Comparison of ENCODE assay signal across 21 cellular contexts in the genomic region with DNA sequence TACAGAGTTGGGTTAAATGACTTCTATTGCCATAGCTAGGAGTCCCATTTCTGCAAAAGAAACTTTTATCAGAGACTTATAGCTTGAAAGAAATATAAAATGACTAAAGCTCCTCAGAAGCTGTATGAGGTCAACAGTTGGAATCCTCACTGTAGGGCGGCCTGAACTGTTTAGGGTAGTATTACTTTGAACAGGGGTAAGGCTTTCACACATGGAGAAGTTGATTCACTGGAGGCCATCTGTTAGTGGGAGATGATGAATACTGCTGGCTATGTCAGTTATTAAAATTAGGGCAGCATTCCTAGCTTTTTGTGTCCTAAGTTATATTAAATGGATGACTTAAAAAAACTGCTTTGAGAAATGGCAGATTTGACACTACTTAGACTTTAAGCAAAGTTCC. TPM values are rescaled to one million over a fixed set of nuclear protein-coding genes. Genes with fewer than 3 reads are reported as not detected.
DNase-seq lines count a peak whose midpoint lies in the region; ATAC-seq, FAIRE-seq and TF ChIP-seq lines count a peak whose summit lies in the region.
"Had no signal": no experiment of that assay in that cellular context is flagged by ENCODE, and none has a peak within 500 bp of the region (broad histone marks: within the 10 kb centered on the region; RNA-seq: fewer than 3 reads in every experiment).

No MANE protein-coding gene starts in this region.

- H3K9me3 ChIP-seq in IMR-90 (ENCODE audit: control insufficient read depth, insufficient read depth, low read length): no peaks in the 10 kb centered on the region
- no peaks in the 10 kb centered on the region for H3K9me3 ChIP-seq in osteoblast (ENCODE audit: low read depth, low read length)
- H3K9me3 ChIP-seq: BE2C had no signal

- WGBS in IMR-90 (ENCODE audit: extremely low coverage in 2 of 2, insufficient read length in 1 of 2), 2 experiments: no CpG with 5 or more reads among the region's 1 CpG

- no peak overlapping the region for H3K14ac ChIP-seq in IMR-90 (replicated peaks; ENCODE audit: low read depth, low read length)

- H3K79me1 ChIP-seq in IMR-90 (ENCODE audit: low read depth in 1 of 2, low read length in 2 of 2): peaks cover 36 to 58% of the 10 kb centered on the region in 2 experiments

- H3K79me2 ChIP-seq in osteoblast (ENCODE audit: insufficient read depth, low read length): peaks cover 28% of the 10 kb centered on the region

- H3K27me3 ChIP-seq in IMR-90 (ENCODE audit: control insufficient read depth, insufficient read depth, low read length) (no peaks in the 10 kb centered on the region), osteoblast (ENCODE audit: insufficient read depth, low read length) (no peaks in the 10 kb centered on the region)
- H3K27me3 ChIP-seq: BE2C had no signal

- no peak overlapping the region for H3K4me3 ChIP-seq in IMR-90 (ENCODE audit: insufficient read depth, low read depth, low read length)
- no peak overlapping the region for H3K4me3 ChIP-seq in foreskin fibroblast (ENCODE audit: low read depth in 1 of 2, low read length in 2 of 2)
- no peak overlapping the region for H3K4me3 ChIP-seq in osteoblast (ENCODE audit: insufficient read depth, low read length)
- H3K4me3 ChIP-seq: GM12878 had no signal

- no peak overlapping the region for H4K5ac ChIP-seq in IMR-90 (ENCODE audit: low read depth, low read length)

- no peak overlapping the region for H4K91ac ChIP-seq in IMR-90 (ENCODE audit: insufficient read depth, low read depth, low read length)

- intact Hi-C loops in IMR-90 (cut with micrococcal nuclease): no loop called here

- H3K27ac Mint-ChIP-seq in chondrocyte (ENCODE audit: unreplicated experiment): no peak overlapping the region
- H3K27ac Mint-ChIP-seq: H9 had no signal

- 0 out of 2 replicates have a peak, but pooled peaks have one; percentile 21 for ATAC-seq in IMR-90 (ENCODE audit: low read depth)
- ATAC-seq: GM12878 had no signal

- H3K18ac ChIP-seq in IMR-90 (ENCODE audit: low read depth, low read length): no peak overlapping the region

- no peak overlapping the region for H2BK15ac ChIP-seq in IMR-90 (ENCODE audit: low read depth, low read length)

- peaks cover 18% of the 10 kb centered on the region for H3K4me1 Mint-ChIP-seq in chondrocyte (ENCODE audit: low read depth)

- H4K20me1 ChIP-seq in IMR-90 (ENCODE audit: insufficient read depth, low read length): peaks cover under 1% of the 10 kb centered on the region; the same call in 1 of the 2 replicates
- H4K20me1 ChIP-seq in osteoblast (ENCODE audit: insufficient read depth, low read length): peaks cover 10% of the 10 kb centered on the region

- H3K27me3 Mint-ChIP-seq in chondrocyte (ENCODE audit: low read depth): no peaks in the 10 kb centered on the region
- H3K27me3 Mint-ChIP-seq: CD4-positive, CD25-positive, alpha-beta regulatory T cell; CD8-positive, alpha-beta memory T cell had no signal

- TF ChIP-seq CTCF in IMR-90 (conservative IDR thresholded peaks at IDR 0.05; ENCODE audit: low read depth, low read length) (no peak), foreskin fibroblast (IDR thresholded peaks at IDR 0.05; ENCODE audit: low read depth, low read length) (no peak), osteoblast (IDR thresholded peaks at IDR 0.05; ENCODE audit: extremely low read depth, low read depth, low read length) (no peak), chondrocyte (IDR thresholded peaks at IDR 0.05) (no peak)

- peaks cover 58% of the 10 kb centered on the region for H3K36me3 Mint-ChIP-seq in chondrocyte (ENCODE audit: low read depth)

- POLR2A ChIA-PET in IMR-90 (lab: Charles Lee; ENCODE audit: unreplicated experiment): no interaction called here

- no peak overlapping the region for H2AK9ac ChIP-seq in IMR-90 (replicated peaks; ENCODE audit: low read depth, low read length, poor library complexity)

- TF ChIP-seq POLR2A in IMR-90 (IDR thresholded peaks at IDR 0.05; ENCODE audit: low read depth, low read length) (no peak), H54 (IDR thresholded peaks at IDR 0.05; ENCODE audit: low read depth, low read length) (no peak)

- no peak for TF ChIP-seq RAD21 in IMR-90 (IDR thresholded peaks at IDR 0.05; ENCODE audit: low read length)

- no peak overlapping the region for H3K4me3 Mint-ChIP-seq in chondrocyte (ENCODE audit: unreplicated experiment)
- H3K4me3 Mint-ChIP-seq: CD4-positive, CD25-positive, alpha-beta regulatory T cell; H9 had no signal

- dilution Hi-C loops in IMR-90 (cut with HindIII; ENCODE audit: low sequenced_read_pairs, unreplicated experiment): no loop called here

- H3K9me1 ChIP-seq in IMR-90 (ENCODE audit: insufficient read depth, low read length): peaks cover 10% of the 10 kb centered on the region

- H2AK5ac ChIP-seq in IMR-90 (ENCODE audit: low read depth, low read length): no peak overlapping the region

- H3K9me3 Mint-ChIP-seq in chondrocyte (ENCODE audit: low read depth): peaks cover 4% of the 10 kb centered on the region
- H3K9me3 Mint-ChIP-seq: CD4-positive, CD25-positive, alpha-beta regulatory T cell; CD8-positive, alpha-beta memory T cell had no signal

- H3K36me3 ChIP-seq in IMR-90 (ENCODE audit: control insufficient read depth, insufficient read depth, low read length): peaks cover 40% of the 10 kb centered on the region
- peaks cover 83% of the 10 kb centered on the region for H3K36me3 ChIP-seq in osteoblast (ENCODE audit: insufficient read depth, low read length)

- H3K23ac ChIP-seq in IMR-90 (ENCODE audit: low read depth, low read length): no peak overlapping the region

- H3K27ac ChIP-seq in IMR-90 (ENCODE audit: insufficient read depth, low read length): no peak overlapping the region
- H3K27ac ChIP-seq in osteoblast (ENCODE audit: low read depth, low read length): no peak overlapping the region

- H4K8ac ChIP-seq in IMR-90 (ENCODE audit: low read depth in 2 of 2, low read length in 2 of 2): no peak overlapping the region

- H2BK120ac ChIP-seq in IMR-90 (ENCODE audit: low read depth, low read length): no peak overlapping the region

- H3K56ac ChIP-seq in IMR-90 (ENCODE audit: extremely low read depth, insufficient read depth, low read length): no peak overlapping the region

- H3K4me2 ChIP-seq in IMR-90 (ENCODE audit: low read depth, low read length): no peak overlapping the region
- H3K4me2 ChIP-seq in osteoblast (ENCODE audit: insufficient read depth, low read length): no peak overlapping the region

- no peak overlapping the region for H2AFZ ChIP-seq in IMR-90 (replicated peaks; ENCODE audit: low read length, poor library complexity)
- H2AFZ ChIP-seq in osteoblast (ENCODE audit: low read length): no peak overlapping the region

- H3K4me1 ChIP-seq in IMR-90 (ENCODE audit: control insufficient read depth, insufficient read depth, low read length) (peaks cover 6% of the 10 kb centered on the region; the same call in 1 of the 2 replicates), osteoblast (ENCODE audit: insufficient read depth, low read length) (peaks cover 9% of the 10 kb centered on the region)
- H3K4me1 ChIP-seq: BE2C had no signal

- DNase-seq in IMR-90: peak; percentile 30
- DNase-seq in LHCN-M2 (ENCODE audit: low read depth): peak; percentile 48
- DNase-seq in foreskin fibroblast: peak; percentile 14 to 59
- DNase-seq in osteoblast (ENCODE audit: insufficient read length, low spot score, missing footprints): peak; percentile 65
- DNase-seq in chondrocyte (ENCODE audit: low spot score): no peak
- DNase-seq in activated CD4-positive, CD25-positive, alpha-beta regulatory T cell (lab: John Stamatoyannopoulos, UW): no peak
- no peak for DNase-seq in H54 (ENCODE audit: insufficient read length, low spot score)
- DNase-seq: ACHN; BE2C; C1 segment of cervical spinal cord; CD4-positive, CD25-positive, alpha-beta regulatory T cell; CD8-positive, alpha-beta memory T cell; COR-L47; DMS 273 treated with DMSO at 0.1 percent for 48 hours; DMS53; DND-41; EL; GOT3; H9 had no signal

- no peak for FAIRE-seq in H54 (lab: Jason Lieb, UNC)
- FAIRE-seq: A204.1, GM12878 had no signal

- H2BK5ac ChIP-seq in IMR-90 (ENCODE audit: low read depth, low read length, poor library complexity, severe bottlenecking): no peak overlapping the region

- in situ Hi-C loops in IMR-90 (cut with MboI; ENCODE audit: low sequenced_read_pairs): no loop called here

- no peak overlapping the region for H3K9ac ChIP-seq in IMR-90 (ENCODE audit: low read depth, low read length)

- H3K4ac ChIP-seq in IMR-90 (ENCODE audit: low read depth, low read length): no peak overlapping the region

- no peak overlapping the region for H2BK20ac ChIP-seq in IMR-90 (ENCODE audit: low read depth, low read length)

- no TSS peak for BruUV-seq in IMR-90 (replicated peaks; lab: Mats Ljungman, UMichigan)

- CTCF ChIA-PET in IMR-90 (lab: Yijun Ruan, JAX): interaction anchor here (0.8 kb wide), 1 partner anchor 9 kb away, joined by 3 read pairs; no protein-coding TSS in a partner anchor

TF ChIP-seq in IMR-90, 13 proteins besides CTCF, POLR2A, EP300 and RAD21 (continues in another document):
- TF ChIP-seq NFE2L2 (IDR thresholded peaks at IDR 0.05; ENCODE audit: low read depth, low read length) (no peak), RCOR1 (IDR thresholded peaks at IDR 0.05; ENCODE audit: insufficient replicate concordance, low read length) (no peak), MAZ (IDR thresholded peaks at IDR 0.05; ENCODE audit: borderline replicate concordance, low read depth, low read length) (no peak), CHD1 (IDR thresholded peaks at IDR 0.05; ENCODE audit: low read depth, low read length) (no peak), RFX5 (IDR thresholded peaks at IDR 0.05; ENCODE audit: low read depth, low read length) (no peak), MXI1 (IDR thresholded peaks at IDR 0.05; ENCODE audit: borderline replicate concordance, low read depth, low read length) (no peak)

RNA-seq across cellular contexts. Expression of a gene that starts 6.0 kb away (rescaled TPM):
- total RNA-seq in IMR-90 (2012; rRNA removed): 12.9 and 19.2 TPM in 2 replicates
- 6.0 and 8.3 TPM in 2 replicates for polyA plus RNA-seq in IMR-90 (2012; rRNA removed)
- 2.3 and 6.1 TPM in 2 replicates for polyA plus RNA-seq in IMR-90 (2012; cell fraction: cytosol; rRNA removed)
- 5.9 and 8.4 TPM in 2 replicates for polyA plus RNA-seq in IMR-90 (2012; cell fraction: nucleus; rRNA removed; ENCODE audit: low replicate concordance)
- total RNA-seq in LHCN-M2 (2014; rRNA removed): 42.0 and 46.2 TPM in 2 replicates
- polyA plus RNA-seq in LHCN-M2 (2012): 13.7 TPM
- 31.8 and 39.8 TPM in 2 replicates for total RNA-seq in osteoblast
- total RNA-seq in chondrocyte: 22.9 to 28.3 TPM (median 23.7 TPM) in 3 replicates

RNA-seq across cellular contexts. Expression of a gene that starts 6.1 kb away (rescaled TPM):
- 6.8 and 7.2 TPM in 2 replicates for total RNA-seq in IMR-90 (2012; rRNA removed)
- 12.0 and 12.1 TPM in 2 replicates for polyA plus RNA-seq in IMR-90 (2012; rRNA removed)
- 10.1 and 14.0 TPM in 2 replicates for polyA plus RNA-seq in IMR-90 (2012; cell fraction: cytosol; rRNA removed)
- polyA plus RNA-seq in IMR-90 (2012; cell fraction: nucleus; rRNA removed; ENCODE audit: low replicate concordance): 12.9 and 28.1 TPM in 2 replicates
- total RNA-seq in LHCN-M2 (2014; rRNA removed): 16.2 and 16.4 TPM in 2 replicates
- 23.4 TPM for polyA plus RNA-seq in LHCN-M2 (2012)
- 11.6 and 14.7 TPM in 2 replicates for total RNA-seq in osteoblast
- 16.7 to 18.7 TPM (median 18.2 TPM) in 3 replicates for total RNA-seq in chondrocyte

Comparison
In these comparisons a context has a peak if more than half of its experiments do, and no peak if none do; other contexts are left out.
1. DNase-seq: peak in IMR-90 (single experiment), LHCN-M2 (single experiment), foreskin fibroblast (2 of 2) and osteoblast (single experiment); none in chondrocyte (single experiment), activated CD4-positive, CD25-positive, alpha-beta regulatory T cell (0 of 4) and H54 (single experiment).